Comparison of ENCODE assay signal across 8 cellular contexts in the genomic region with DNA sequence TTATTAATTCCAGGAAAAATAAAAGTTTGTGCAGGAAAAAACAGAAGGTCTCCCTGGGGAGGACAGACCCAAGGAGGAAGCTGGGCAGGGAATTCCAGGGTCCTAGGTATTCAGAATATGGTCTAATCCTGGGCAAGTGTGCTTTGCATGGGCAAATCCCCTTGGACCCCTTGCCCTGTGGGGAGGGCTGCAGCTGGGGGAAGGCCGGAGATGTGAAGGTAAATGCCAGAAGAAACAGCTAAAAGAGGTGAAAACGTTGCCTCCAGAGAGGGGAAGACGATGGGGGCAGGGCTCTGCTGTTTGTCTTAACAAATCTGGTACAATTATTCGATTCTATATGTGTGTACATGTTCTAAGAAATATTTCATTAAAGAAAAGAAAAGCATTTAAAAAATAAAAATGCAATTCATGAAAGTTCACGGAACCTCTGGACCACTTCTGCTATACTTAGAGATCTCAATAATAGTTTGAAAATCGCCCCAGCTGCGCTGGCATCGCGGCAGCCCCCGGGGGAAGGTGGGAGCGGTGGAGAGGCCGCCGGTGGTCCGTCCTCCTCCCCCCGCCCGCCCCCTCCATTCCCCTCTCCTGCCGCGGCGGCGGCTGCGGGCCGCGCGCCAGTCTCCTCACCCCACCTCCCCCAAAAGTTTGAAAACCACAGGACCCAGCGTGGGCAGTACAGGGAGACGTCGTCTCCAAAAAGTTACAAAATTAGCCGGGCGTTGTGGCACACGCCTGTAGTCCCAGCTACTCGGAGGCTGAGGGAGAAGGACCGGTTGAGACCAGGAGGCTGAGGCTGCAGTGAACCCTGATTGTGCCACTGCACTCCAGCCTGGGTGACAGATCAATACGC. TPM values are rescaled to one million over a fixed set of nuclear protein-coding genes. Genes with fewer than 3 reads are reported as not detected.
A peak's percentile ranks its signal among the peaks of the same experiment; 100 is the strongest.
DNase-seq lines count a peak whose midpoint lies in the region; ATAC-seq and TF ChIP-seq lines count a peak whose summit lies in the region.

No MANE protein-coding gene starts in this region.

- in situ Hi-C loops in KBM-7 (cut with MboI; ENCODE audit: low pct_unique_long_range_greater_than_20kb, low sequenced_read_pairs) = no loop called here

- TF ChIP-seq CTCF in DOHH2 (IDR thresholded peaks at IDR 0.05; ENCODE audit: low read depth, low read length, poor library complexity, severe bottlenecking) (no peak), KMS-11 (conservative IDR thresholded peaks at IDR 0.05; ENCODE audit: low read depth, low read length) (no peak), dorsolateral prefrontal cortex (IDR thresholded peaks at IDR 0.05 in 54 of 56, conservative IDR thresholded peaks at IDR 0.05 in 2 of 56; ENCODE audit: low read depth in 1 of 56, partially characterized antibody in 56 of 56) (no peak), neural cell (IDR thresholded peaks at IDR 0.05; ENCODE audit: poor library complexity, severe bottlenecking) (no peak)

- H3K9me3 ChIP-seq in DOHH2 (ENCODE audit: control insufficient read depth, insufficient read depth, low read length) (no peaks in the 10 kb centered on the region), neural cell (ENCODE audit: low read length) (no peaks in the 10 kb centered on the region)

- H3K9me2 ChIP-seq in DOHH2 (replicated peaks; ENCODE audit: control insufficient read depth, low read length) = no peaks in the 10 kb centered on the region
- H3K9me2 ChIP-seq in neural cell (ENCODE audit: insufficient read depth, low read length) = no peaks in the 10 kb centered on the region

- no peak for TF ChIP-seq EP300 in neural cell (conservative IDR thresholded peaks at IDR 0.05; ENCODE audit: poor library complexity, severe bottlenecking)

- H3K27me3 ChIP-seq in DOHH2 (ENCODE audit: control insufficient read depth, low read length) = no peaks in the 10 kb centered on the region
- H3K27me3 ChIP-seq in KMS-11 (ENCODE audit: insufficient read depth, low read depth) = no peaks in the 10 kb centered on the region; the same call in 1 of the 2 replicates
- H3K27me3 ChIP-seq in dorsolateral prefrontal cortex = no peaks in the 10 kb centered on the region
- H3K27me3 ChIP-seq in neural cell (ENCODE audit: insufficient read depth, low read depth, low read length) = no peaks in the 10 kb centered on the region

- H3K4me2 ChIP-seq in DOHH2 (ENCODE audit: low read length) (peak overlapping the region; percentile 93), KMS-11 (peak overlapping the region; percentile 98), neural cell (ENCODE audit: low read length) (peak overlapping the region; percentile 71)

- intact Hi-C loops in dorsolateral prefrontal cortex (cut with DNase I) = loop anchor here in 1 of 2 donors (5.0 kb wide), 1 partner anchor 55 kb away; the partner anchor contains the start of gene MCRS1

- DNase-seq in dorsolateral prefrontal cortex (no peak), KBM-7 (no peak), NCI-H2227 (lab: John Stamatoyannopoulos, UW; ENCODE audit: unreplicated experiment) (no peak), NCI-H748 treated with DMSO at 0.1 percent for 48 hours (lab: John Stamatoyannopoulos, UW) (no peak)

- H3F3A ChIP-seq in DOHH2 (ENCODE audit: control insufficient read depth, insufficient read depth) = peaks cover 42% of the 10 kb centered on the region
- H3F3A ChIP-seq in neural cell (ENCODE audit: insufficient read depth, low read length, poor library complexity, severe bottlenecking) = no peaks in the 10 kb centered on the region

- peaks cover 52% of the 10 kb centered on the region for H3K4me1 ChIP-seq in DOHH2 (ENCODE audit: control insufficient read depth, low read length)
- H3K4me1 ChIP-seq in KMS-11 (ENCODE audit: low read depth, poor library complexity, severe bottlenecking) = peaks cover 48% of the 10 kb centered on the region

- ATAC-seq in HG03521 (IDR thresholded peaks at IDR 0.05; ENCODE audit: unreplicated experiment) = no peak

- H3K36me3 ChIP-seq in DOHH2 (ENCODE audit: control insufficient read depth, low read length) = no peaks in the 10 kb centered on the region
- no peaks in the 10 kb centered on the region for H3K36me3 ChIP-seq in KMS-11 (ENCODE audit: insufficient read depth)
- no peaks in the 10 kb centered on the region for H3K36me3 ChIP-seq in neural cell (ENCODE audit: insufficient read depth, low read length)

- H2AFZ ChIP-seq in KMS-11 (ENCODE audit: low read depth) (peak overlapping the region; percentile 67), neural cell (ENCODE audit: low read depth, low read length) (no peak overlapping the region)

- peak overlapping the region; percentile 74; the same call in 1 of the 2 replicates for H3K9ac ChIP-seq in KMS-11
- no peak overlapping the region for H3K9ac ChIP-seq in neural cell (ENCODE audit: low read length)

- no peaks in the 10 kb centered on the region for H3K79me2 ChIP-seq in DOHH2 (ENCODE audit: control insufficient read depth, low read length)
- no peaks in the 10 kb centered on the region for H3K79me2 ChIP-seq in KMS-11 (ENCODE audit: insufficient read depth, low read depth)
- H3K79me2 ChIP-seq in neural cell (replicated peaks; ENCODE audit: insufficient read depth, low read length) = no peaks in the 10 kb centered on the region

- H3K27ac ChIP-seq in DOHH2 (ENCODE audit: low read depth, low read length) (peak overlapping the region; percentile 91), KMS-11 (peak overlapping the region; percentile 82), dorsolateral prefrontal cortex (peak overlapping the region in 40 of 59 donors; percentile 56 to 92 (median 87)), neural cell (ENCODE audit: low read length) (no peak overlapping the region)

- H4K20me1 ChIP-seq in DOHH2 (ENCODE audit: control insufficient read depth, insufficient read depth, low read depth, low read length) (no peaks in the 10 kb centered on the region), KMS-11 (ENCODE audit: insufficient read depth) (no peaks in the 10 kb centered on the region), neural cell (ENCODE audit: insufficient read depth) (no peaks in the 10 kb centered on the region)

- TF ChIP-seq RAD21 in neural cell (conservative IDR thresholded peaks at IDR 0.05) = no peak

- H3K4me3 ChIP-seq in DOHH2 (ENCODE audit: low read length) = peak overlapping the region; percentile 79
- H3K4me3 ChIP-seq in KMS-11 (IDR thresholded peaks at IDR 0.05; ENCODE audit: insufficient read depth, low read depth, low read length) = no peak overlapping the region
- H3K4me3 ChIP-seq in dorsolateral prefrontal cortex = peak overlapping the region; percentile 51 to 89 (median 75)
- peak overlapping the region; percentile 86 for H3K4me3 ChIP-seq in neural cell (ENCODE audit: low read length)

TF ChIP-seq in neural cell, 6 proteins besides CTCF, POLR2A, EP300 and RAD21:
- no peak for TF ChIP-seq MXI1 (conservative IDR thresholded peaks at IDR 0.05; ENCODE audit: poor library complexity, severe bottlenecking)
- TF ChIP-seq SMC3 (conservative IDR thresholded peaks at IDR 0.05; ENCODE audit: poor library complexity) = no peak
- no peak for TF ChIP-seq EZH2 (IDR thresholded peaks at IDR 0.05; ENCODE audit: borderline replicate concordance, insufficient read depth, low read length, poor library complexity, severe bottlenecking)
- no peak for TF ChIP-seq POLR2AphosphoS5 (IDR thresholded peaks at IDR 0.05)
- no peak for TF ChIP-seq TAF1 (IDR thresholded peaks at IDR 0.05; ENCODE audit: low read depth)

RNA-seq across cellular contexts. Expression of gene PRPF40B, which starts 1.5 kb away (rescaled TPM):
- total RNA-seq in dorsolateral prefrontal cortex = 10 to 100 TPM; 31.6 to 78.4 (median 47.7) TPM
- 42.0 and 48.4 TPM in 2 replicates for polyA plus RNA-seq in neural cell
- 23.1 and 28.4 TPM in 2 replicates for polyA minus RNA-seq in neural cell

RNA-seq across cellular contexts. Expression of gene FAM186B, which starts 16.4 kb away (rescaled TPM):
- 1 to 10 TPM in 1 of 120 experiments, under 1 TPM in 65, not detected in 54; 0.14 to 1.2 (median 0.31) TPM for total RNA-seq in dorsolateral prefrontal cortex
- not detected in 2 replicates for polyA plus RNA-seq in neural cell
- polyA minus RNA-seq in neural cell = 0.49 TPM in 1 of 2 replicates, not detected in the other

RNA-seq across cellular contexts. Expression of gene MCRS1, which starts 53.9 kb away (rescaled TPM):
- 10 to 100 TPM; 42.9 to 84.1 (median 60.3) TPM for total RNA-seq in dorsolateral prefrontal cortex
- 109 and 112 TPM in 2 replicates for polyA plus RNA-seq in neural cell
- polyA minus RNA-seq in neural cell = 56.0 and 64.8 TPM in 2 replicates
